ENCODE assay signal across 18 cellular contexts in the genomic region with DNA sequence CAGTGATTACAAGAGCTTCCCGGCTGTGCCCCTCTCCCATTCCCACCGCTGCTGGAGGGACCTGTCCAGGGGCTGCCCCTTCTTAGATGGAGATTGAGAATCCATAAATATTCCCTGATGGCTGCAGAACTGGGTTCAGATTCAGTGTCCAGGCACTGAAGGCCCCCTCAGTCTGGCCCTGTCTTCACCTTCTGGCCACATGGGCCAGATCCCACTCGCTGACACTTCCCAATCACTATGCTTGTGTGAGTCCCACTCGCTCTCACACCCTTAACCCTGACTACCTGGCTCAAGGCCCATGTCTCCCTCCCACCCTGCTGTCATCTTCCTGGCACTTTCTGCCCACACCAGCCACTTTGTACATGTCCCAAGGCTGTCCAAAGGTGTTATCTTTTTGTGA.
"Had no signal": no experiment of that assay in that cellular context is flagged by ENCODE, and none has a peak within 500 bp of the region (broad histone marks: within the 10 kb centered on the region; RNA-seq: fewer than 3 reads in every experiment).

No MANE protein-coding gene starts in this region.

- H3K4me3 ChIP-seq: hepatocyte, right lobe of liver, testis had no signal

- ATAC-seq: stimulated activated memory B cell treated with anti-CD40 and anti-IgM and Interleukin-4, amounts not matched to agents 10 μg/mL and 1 μg/mL and 100 μg/mL, for 72 hours had no signal

- H3K9me3 ChIP-seq: neutrophil, right lobe of liver, testis, upper lobe of left lung had no signal

- H3K4me1 ChIP-seq: right lobe of liver had no signal

- H3K9me3 Mint-ChIP-seq: activated naive CD8-positive, alpha-beta T cell treated with anti-CD3 and anti-CD28 coated beads for 36 hours; activated T-helper 1 cell treated with anti-CD3 and anti-CD28 coated beads, Interleukin-12 subunit alpha, Interleukin-12 subunit beta, Interleukin-2, Interleukin-4 antibody, amounts not matched to agents 30 ng/mL and 10 ng/mL and 1 ng/mL, durations not matched to agents 14 hours and 24 hours and 36 hours; naive thymus-derived CD4-positive, alpha-beta T cell; stimulated activated memory B cell treated with anti-CD40 and anti-IgM and Interleukin-4, amounts not matched to agents 10 μg/mL and 1 μg/mL and 100 μg/mL, for 72 hours had no signal

- H3K27ac Mint-ChIP-seq: stimulated activated memory B cell treated with anti-CD40 and anti-IgM and Interleukin-4, amounts not matched to agents 10 μg/mL and 1 μg/mL and 100 μg/mL, for 72 hours had no signal

- H3K27ac ChIP-seq: hepatocyte, neutrophil, parathyroid adenoma, right lobe of liver, testis, upper lobe of left lung had no signal

- H3K36me3 Mint-ChIP-seq: activated naive CD8-positive, alpha-beta T cell treated with anti-CD3 and anti-CD28 coated beads for 36 hours; naive thymus-derived CD4-positive, alpha-beta T cell; stimulated activated memory B cell treated with anti-CD40 and anti-IgM and Interleukin-4, amounts not matched to agents 10 μg/mL and 1 μg/mL and 100 μg/mL, for 72 hours had no signal

- H3K36me3 ChIP-seq: neutrophil, right lobe of liver, upper lobe of left lung had no signal

- H3K27me3 ChIP-seq: right lobe of liver, testis, upper lobe of left lung had no signal

- DNase-seq: activated CD4-positive, alpha-beta T cell treated with anti-CD3 and anti-CD28 coated beads, Interleukin-2, amount 50 U/mL, for 4 hours; activated gamma-delta T cell treated with Interleukin-2 at 50 U/mL for 16 hours; activated naive CD8-positive, alpha-beta T cell treated with anti-CD3 and anti-CD28 coated beads for 36 hours; activated T-cell treated with anti-CD3 and anti-CD28 coated beads for 4 hours; amniotic stem cell; dorsolateral prefrontal cortex; foreskin fibroblast; mesenchymal stem cell; right lobe of liver; stimulated activated CD4-positive, alpha-beta T cell treated with anti-CD3 and anti-CD28 coated beads, Interleukin-4, amount 100 ng/mL, for 24 hours; testis; upper lobe of left lung had no signal
